Comparison of ENCODE assay signal across 6 cellular contexts in genomic region chr4:97747945-97748344, GRCh38.
"Had no signal": no experiment of that assay in that cellular context is flagged by ENCODE, and none has a peak within 500 bp of the region (broad histone marks: within the 10 kb centered on the region; RNA-seq: fewer than 3 reads in every experiment).

No MANE protein-coding gene starts in this region.

- ATAC-seq: GM23338 had no signal

- H3K4me2 ChIP-seq: GM23338, KMS-11 had no signal

- H3K27ac ChIP-seq: KMS-11 had no signal

- H3K9ac ChIP-seq: KMS-11 had no signal

- H2AFZ ChIP-seq: GM23338 had no signal

- H3K4me3 ChIP-seq: GM23338 had no signal

- DNase-seq: H9, HCEC 1CT, Karpas-422, KBM-7 had no signal
